18 cellular contexts compared by ENCODE assay signal in genomic region chr20:54128175-54128574, GRCh38. TPM values are rescaled to one million over a fixed set of nuclear protein-coding genes. Genes with fewer than 3 reads are reported as not detected.
DNase-seq lines count a peak whose midpoint lies in the region; ATAC-seq and TF ChIP-seq lines count a peak whose summit lies in the region.
"Had no signal": no experiment of that assay in that cellular context is flagged by ENCODE, and none has a peak within 500 bp of the region (broad histone marks: within the 10 kb centered on the region; RNA-seq: fewer than 3 reads in every experiment).

No MANE protein-coding gene starts in this region.

- TF ChIP-seq EP300 in SK-N-SH (IDR thresholded peaks at IDR 0.05; ENCODE audit: borderline replicate concordance in 1 of 2, low read depth in 1 of 2, low read length in 1 of 2), result no peak

- H2BK5ac ChIP-seq in IMR-90 (ENCODE audit: low read depth, low read length, poor library complexity, severe bottlenecking) (no peak overlapping the region), trophoblast cell (ENCODE audit: low read depth, low read length, poor library complexity) (peak overlapping the region; percentile 71)

- H3K14ac ChIP-seq in IMR-90 (replicated peaks; ENCODE audit: low read depth, low read length) (peak overlapping the region; percentile 45; the same call in 1 of the 2 replicates), trophoblast cell (ENCODE audit: low read length) (no peak overlapping the region)

- H3K27me3 Mint-ChIP-seq in dendritic cell treated with granulocyte-macrophage colony-stimulating factor and Interleukin-4, amounts not matched to agents 40 ng/mL and 50 ng/mL, for 4 days, result no peaks in the 10 kb centered on the region

- H2AK5ac ChIP-seq in IMR-90 (ENCODE audit: low read depth, low read length) (no peak overlapping the region), trophoblast cell (ENCODE audit: low read length) (peak overlapping the region; percentile 89)

- H2BK12ac ChIP-seq in trophoblast cell (ENCODE audit: low read length), result peak overlapping the region; percentile 95

- peaks cover 24% of the 10 kb centered on the region for H3F3A ChIP-seq in SK-N-SH (replicated peaks; ENCODE audit: insufficient read depth)

- H4K91ac ChIP-seq in IMR-90 (ENCODE audit: insufficient read depth, low read depth, low read length), result no peak overlapping the region
- peak overlapping the region; percentile 79 for H4K91ac ChIP-seq in trophoblast cell (ENCODE audit: low read depth, low read length)

- in situ Hi-C loops in IMR-90 (cut with MboI; ENCODE audit: low sequenced_read_pairs), result no loop called here

- POLR2A ChIA-PET in SK-N-SH (lab: Yijun Ruan, JAX), result no interaction called here
- POLR2A ChIA-PET in IMR-90 (lab: Charles Lee; ENCODE audit: unreplicated experiment), result no interaction called here
- POLR2A ChIA-PET in RWPE1 (lab: Yijun Ruan, JAX; ENCODE audit: low non-redundant PET), result no interaction called here

- TF ChIP-seq CTCF in SK-N-SH (IDR thresholded peaks at IDR 0.05) (no peak), IMR-90 (conservative IDR thresholded peaks at IDR 0.05; ENCODE audit: low read depth, low read length) (no peak), RWPE1 (conservative IDR thresholded peaks at IDR 0.05; ENCODE audit: low read depth) (no peak)

- no peak overlapping the region for H3K18ac ChIP-seq in IMR-90 (ENCODE audit: low read depth, low read length)
- peak overlapping the region; percentile 59 for H3K18ac ChIP-seq in trophoblast cell (ENCODE audit: low read length)

- no peak overlapping the region for H4K12ac ChIP-seq in trophoblast cell (ENCODE audit: low read depth, low read length)

- H3K9me2 ChIP-seq in SK-N-SH, result no peaks in the 10 kb centered on the region

- no peak for ATAC-seq in SK-N-SH treated with all-trans-retinoic acid at 6 μM for 48 hours
- no peak for ATAC-seq in IMR-90 (ENCODE audit: low read depth)
- no peak for ATAC-seq in HG02885 (IDR thresholded peaks at IDR 0.05; ENCODE audit: poor library complexity, unreplicated experiment)

- BruUV-seq in IMR-90 (replicated peaks; lab: Mats Ljungman, UMichigan), result no TSS peak

- H3K23ac ChIP-seq in IMR-90 (ENCODE audit: low read depth, low read length) (no peak overlapping the region), trophoblast cell (ENCODE audit: low read length) (no peak overlapping the region)

- H2AFZ ChIP-seq in SK-N-SH (ENCODE audit: low read depth) (peak overlapping the region; percentile 23; the same call in 1 of the 2 replicates), IMR-90 (replicated peaks; ENCODE audit: low read length, poor library complexity) (no peak overlapping the region), trophoblast cell (ENCODE audit: insufficient read depth, low read length, poor library complexity) (no peak overlapping the region)

- peaks cover 12% of the 10 kb centered on the region for H3K9me1 ChIP-seq in IMR-90 (ENCODE audit: insufficient read depth, low read length)

- no peak for TF ChIP-seq POLR2A in IMR-90 (IDR thresholded peaks at IDR 0.05; ENCODE audit: low read depth, low read length)

- WGBS in SK-N-SH (ENCODE audit: low lambda C conversion rate), result 81% methylated on average over 3 of the region's 3 CpGs
- WGBS in IMR-90 (ENCODE audit: extremely low coverage in 2 of 2, insufficient read length in 1 of 2), 2 experiments, result no CpG with 5 or more reads among the region's 3 CpGs
- WGBS in trophoblast cell (ENCODE audit: extremely low coverage, insufficient coverage, insufficient read length), result no CpG with 5 or more reads among the region's 3 CpGs

- H3K4me3 ChIP-seq in SK-N-SH (ENCODE audit: low read depth in 2 of 2, low read length in 1 of 2) (no peak overlapping the region), IMR-90 (ENCODE audit: insufficient read depth, low read depth, low read length) (no peak overlapping the region), trophoblast cell (ENCODE audit: low read depth, low read length) (no peak overlapping the region)

- H3K4me2 ChIP-seq in SK-N-SH (no peak overlapping the region), IMR-90 (ENCODE audit: low read depth, low read length) (no peak overlapping the region), trophoblast cell (ENCODE audit: low read length) (no peak overlapping the region)

- H2AK9ac ChIP-seq in IMR-90 (replicated peaks; ENCODE audit: low read depth, low read length, poor library complexity), result no peak overlapping the region

- no peaks in the 10 kb centered on the region for H3K36me3 ChIP-seq in SK-N-SH (replicated peaks in 1 of 2; ENCODE audit: control insufficient read depth in 1 of 2, insufficient read depth in 2 of 2, low read length in 1 of 2)
- H3K36me3 ChIP-seq in IMR-90 (ENCODE audit: control insufficient read depth, insufficient read depth, low read length), result no peaks in the 10 kb centered on the region
- no peaks in the 10 kb centered on the region for H3K36me3 ChIP-seq in trophoblast cell (ENCODE audit: control insufficient read depth in 1 of 2, insufficient read depth in 2 of 2, low read length in 2 of 2)

- H3K27me3 ChIP-seq in SK-N-SH (ENCODE audit: insufficient read depth) (no peaks in the 10 kb centered on the region), IMR-90 (ENCODE audit: control insufficient read depth, insufficient read depth, low read length) (no peaks in the 10 kb centered on the region), trophoblast cell (ENCODE audit: insufficient read depth, low read length) (no peaks in the 10 kb centered on the region)

- no peaks in the 10 kb centered on the region for H3K79me2 ChIP-seq in SK-N-SH (ENCODE audit: insufficient read depth)
- no peaks in the 10 kb centered on the region for H3K79me2 ChIP-seq in trophoblast cell (ENCODE audit: control insufficient read depth, insufficient read depth, low read length, poor library complexity)

- H4K8ac ChIP-seq in IMR-90 (ENCODE audit: low read depth in 2 of 2, low read length in 2 of 2), result no peak overlapping the region
- no peak overlapping the region for H4K8ac ChIP-seq in trophoblast cell (ENCODE audit: low read depth, low read length)

- no peak overlapping the region for H3K4me3 Mint-ChIP-seq in dendritic cell treated with granulocyte-macrophage colony-stimulating factor and Interleukin-4, amounts not matched to agents 40 ng/mL and 50 ng/mL, for 4 days

- CTCF ChIA-PET in SK-N-SH (lab: Yijun Ruan, JAX) (interaction anchor here (2.6 kb wide), 1 partner anchor 25 kb away, joined by 11 read pairs; no protein-coding TSS in a partner anchor), IMR-90 (lab: Yijun Ruan, JAX) (no interaction called here), RWPE1 (lab: Yijun Ruan, JAX) (no interaction called here)

- peaks cover 43% of the 10 kb centered on the region for H3K4me1 Mint-ChIP-seq in dendritic cell treated with granulocyte-macrophage colony-stimulating factor and Interleukin-4, amounts not matched to agents 40 ng/mL and 50 ng/mL, for 4 days (ENCODE audit: low read depth)

- H4K20me1 ChIP-seq in SK-N-SH (ENCODE audit: insufficient read depth) (no peaks in the 10 kb centered on the region), IMR-90 (ENCODE audit: insufficient read depth, low read length) (no peaks in the 10 kb centered on the region; the same call in 1 of the 2 replicates)

- peak overlapping the region; percentile 19 for H3K27ac Mint-ChIP-seq in dendritic cell treated with granulocyte-macrophage colony-stimulating factor and Interleukin-4, amounts not matched to agents 40 ng/mL and 50 ng/mL, for 4 days

- H3K36me3 Mint-ChIP-seq in dendritic cell treated with granulocyte-macrophage colony-stimulating factor and Interleukin-4, amounts not matched to agents 40 ng/mL and 50 ng/mL, for 4 days (ENCODE audit: low read depth), result no peaks in the 10 kb centered on the region

- H3K9me3 Mint-ChIP-seq in dendritic cell treated with granulocyte-macrophage colony-stimulating factor and Interleukin-4, amounts not matched to agents 40 ng/mL and 50 ng/mL, for 4 days, result peaks cover 5% of the 10 kb centered on the region

- H2BK120ac ChIP-seq in IMR-90 (ENCODE audit: low read depth, low read length) (no peak overlapping the region), trophoblast cell (ENCODE audit: insufficient read depth, low read length, poor library complexity) (peak overlapping the region; percentile 81)

- dilution Hi-C loops in IMR-90 (cut with HindIII; ENCODE audit: low sequenced_read_pairs, unreplicated experiment), result no loop called here

- no peak overlapping the region for H3K56ac ChIP-seq in IMR-90 (ENCODE audit: extremely low read depth, insufficient read depth, low read length)

- H3K27ac ChIP-seq in SK-N-SH (ENCODE audit: low read depth in 2 of 2, low read length in 1 of 2) (peak overlapping the region in 1 of 2 experiments; percentile 7; a peak in 1 of 4 replicates), IMR-90 (ENCODE audit: insufficient read depth, low read length) (no peak overlapping the region), trophoblast cell (ENCODE audit: low read depth, low read length) (no peak overlapping the region), RWPE1 (no peak overlapping the region)
- H3K27ac ChIP-seq: 22Rv1, C4-2B had no signal

- H3K79me1 ChIP-seq in IMR-90 (ENCODE audit: low read depth in 1 of 2, low read length in 2 of 2) (no peaks in the 10 kb centered on the region), trophoblast cell (ENCODE audit: low read length) (peaks cover 24% of the 10 kb centered on the region)

- no peak overlapping the region for H3K9ac ChIP-seq in SK-N-SH
- no peak overlapping the region for H3K9ac ChIP-seq in IMR-90 (ENCODE audit: low read depth, low read length)
- no peak overlapping the region for H3K9ac ChIP-seq in trophoblast cell (ENCODE audit: low read length)

- DNase-seq in SK-N-SH (no peak), IMR-90 (peak; percentile 26), trophoblast cell (no peak), pons (ENCODE audit: low spot score) (no peak), RWPE1 (ENCODE audit: low spot score) (no peak)
- DNase-seq: DMS153, GDM1, Kasumi-1, NCI-H1417, NCI-H1930, NCI-H510A treated with DMSO at 0.1 percent for 48 hours had no signal

- TF ChIP-seq RAD21 in SK-N-SH (IDR thresholded peaks at IDR 0.05; ENCODE audit: low read length), result no peak
- TF ChIP-seq RAD21 in IMR-90 (IDR thresholded peaks at IDR 0.05; ENCODE audit: low read length), result no peak

- H2BK15ac ChIP-seq in IMR-90 (ENCODE audit: low read depth, low read length), result no peak overlapping the region

- H3K4ac ChIP-seq in IMR-90 (ENCODE audit: low read depth, low read length) (no peak overlapping the region), trophoblast cell (ENCODE audit: low read depth, low read length) (peak overlapping the region; percentile 72)

- H3K4me1 ChIP-seq in SK-N-SH (ENCODE audit: control insufficient read depth in 1 of 2, insufficient read depth in 2 of 2, low read depth in 1 of 2, low read length in 1 of 2), result peaks cover 0 to 11% of the 10 kb centered on the region in 2 experiments
- H3K4me1 ChIP-seq in IMR-90 (ENCODE audit: control insufficient read depth, insufficient read depth, low read length), result peaks cover 11% of the 10 kb centered on the region
- H3K4me1 ChIP-seq in trophoblast cell (ENCODE audit: control insufficient read depth in 1 of 2, insufficient read depth in 2 of 2, low read length in 2 of 2), result peaks cover 5 to 20% of the 10 kb centered on the region in 2 experiments

- H3K9me3 ChIP-seq in SK-N-SH, result no peaks in the 10 kb centered on the region
- H3K9me3 ChIP-seq in IMR-90 (ENCODE audit: control insufficient read depth, insufficient read depth, low read length), result no peaks in the 10 kb centered on the region
- no peaks in the 10 kb centered on the region for H3K9me3 ChIP-seq in trophoblast cell (ENCODE audit: insufficient read depth, low read depth, low read length)

- no peak overlapping the region; the same call in 1 of the 2 replicates for H2BK20ac ChIP-seq in IMR-90 (ENCODE audit: low read depth, low read length)

- intact Hi-C loops in IMR-90 (cut with micrococcal nuclease), result no loop called here
- intact Hi-C loops in dendritic cell treated with granulocyte-macrophage colony-stimulating factor and Interleukin-4, amounts not matched to agents 40 ng/mL and 50 ng/mL, for 4 days (cut with micrococcal nuclease), result no loop called here

- H4K5ac ChIP-seq in IMR-90 (ENCODE audit: low read depth, low read length), result no peak overlapping the region

RNA-seq across cellular contexts. Expression of gene CYP24A1, which starts 45.6 kb away (rescaled TPM):
- 8.8 and 9.1 TPM in 2 replicates for polyA plus RNA-seq in SK-N-SH (2012; rRNA removed)
- polyA plus RNA-seq in SK-N-SH (2012; cell fraction: cytosol; rRNA removed), result 6.8 and 6.9 TPM in 2 replicates
- polyA plus RNA-seq in SK-N-SH (2012; cell fraction: nucleus; rRNA removed), result 9.5 and 17.7 TPM in 2 replicates
- not detected in 2 replicates for total RNA-seq in IMR-90 (2012; rRNA removed)
- not detected in 2 replicates for polyA plus RNA-seq in IMR-90 (2012; rRNA removed)
- not detected in 2 replicates for polyA plus RNA-seq in IMR-90 (2012; cell fraction: cytosol; rRNA removed)
- polyA plus RNA-seq in IMR-90 (2012; cell fraction: nucleus; rRNA removed; ENCODE audit: low replicate concordance), result not detected in 2 replicates
- polyA plus RNA-seq in trophoblast cell (2013), result 4.6 and 4.7 TPM in 2 replicates
- total RNA-seq: SK-MEL-5 had no signal

RNA-seq across cellular contexts. Expression of gene BCAS1, which starts 57.8 kb away (rescaled TPM):
- not detected in 2 replicates for polyA plus RNA-seq in SK-N-SH (2012; rRNA removed)
- polyA plus RNA-seq in SK-N-SH (2012; cell fraction: cytosol; rRNA removed), result not detected in 2 replicates
- not detected in 2 replicates for polyA plus RNA-seq in SK-N-SH (2012; cell fraction: nucleus; rRNA removed)
- total RNA-seq in IMR-90 (2012; rRNA removed), result under 0.01 TPM in 2 replicates
- not detected in 2 replicates for polyA plus RNA-seq in IMR-90 (2012; rRNA removed)
- not detected in 2 replicates for polyA plus RNA-seq in IMR-90 (2012; cell fraction: cytosol; rRNA removed)
- polyA plus RNA-seq in IMR-90 (2012; cell fraction: nucleus; rRNA removed; ENCODE audit: low replicate concordance), result not detected in 2 replicates
- polyA plus RNA-seq in trophoblast cell (2013), result 0.04 TPM in 1 of 2 replicates, not detected in the other
- total RNA-seq: RPMI7951, SK-MEL-5 had no signal
